Comparison of ENCODE assay signal across 10 cellular contexts in genomic region chr17:65495255-65496060, GRCh38.
DNase-seq lines count a peak whose midpoint lies in the region; ATAC-seq and TF ChIP-seq lines count a peak whose summit lies in the region.
"Had no signal": no experiment of that assay in that cellular context is flagged by ENCODE, and none has a peak within 500 bp of the region (broad histone marks: within the 10 kb centered on the region; RNA-seq: fewer than 3 reads in every experiment).

No MANE protein-coding gene starts in this region.

- no peaks in the 10 kb centered on the region for H3K27me3 ChIP-seq in HCT116 (ENCODE audit: insufficient read depth, low read length)

- peak overlapping the region; percentile 27; the same call in 1 of the 2 replicates for H3K27ac ChIP-seq in HCT116 (ENCODE audit: low read depth, low read length)

- no peak overlapping the region for H3K27ac Mint-ChIP-seq in chondrocyte (ENCODE audit: unreplicated experiment)
- H3K27ac Mint-ChIP-seq in neural crest cell (ENCODE audit: unreplicated experiment): no peak overlapping the region

- H3K4me2 ChIP-seq in HCT116 (ENCODE audit: low read length): peak overlapping the region; percentile 72

- intact Hi-C loops in HCT116 (cut with micrococcal nuclease): no loop called here

- no TSS peak for BruUV-seq in HCT116 (replicated peaks; lab: Mats Ljungman, UMichigan)

- H4K20me1 ChIP-seq in HCT116 (ENCODE audit: insufficient read depth): no peaks in the 10 kb centered on the region

- H3K9me3 Mint-ChIP-seq in chondrocyte (ENCODE audit: low read depth) (no peaks in the 10 kb centered on the region), neural crest cell (no peaks in the 10 kb centered on the region)

- DNase-seq in HCT116 (ENCODE audit: low read depth, low spot score): peak; percentile 13
- peak; percentile 60 for DNase-seq in NCI-H2171 treated with DMSO at 0.1 percent for 48 hours (lab: John Stamatoyannopoulos, UW)
- DNase-seq in chondrocyte (ENCODE audit: low spot score): no peak
- DNase-seq in neural crest cell (ENCODE audit: low read depth, low spot score): no peak
- no peak for DNase-seq in RKO (ENCODE audit: low spot score)
- DNase-seq in T1000 (lab: John Stamatoyannopoulos, UW): no peak
- DNase-seq: occipital lobe, Right ventricle myocardium superior had no signal

- no peaks in the 10 kb centered on the region for H3K36me3 ChIP-seq in HCT116 (ENCODE audit: control insufficient read depth in 1 of 2, insufficient read depth in 2 of 2, low read length in 2 of 2)

- H3K27me3 Mint-ChIP-seq in chondrocyte (ENCODE audit: low read depth) (peaks cover 16% of the 10 kb centered on the region), neural crest cell (ENCODE audit: low read depth) (no peaks in the 10 kb centered on the region)

- TF ChIP-seq CTCF in HCT116 (IDR thresholded peaks at IDR 0.05 in 2 of 3, conservative IDR thresholded peaks at IDR 0.05 in 1 of 3; ENCODE audit: borderline replicate concordance in 1 of 3, insufficient read depth in 1 of 3, low read depth in 2 of 3, low read length in 2 of 3) (peak in 1 of 3 experiments; percentile 10; a peak in 1 of 6 replicates), chondrocyte (IDR thresholded peaks at IDR 0.05) (peak; percentile 15), neural crest cell (conservative IDR thresholded peaks at IDR 0.05) (peak; percentile 11)

- TF ChIP-seq POLR2A in HCT116 (IDR thresholded peaks at IDR 0.05; ENCODE audit: borderline replicate concordance, extremely low read depth, insufficient read depth, insufficient read length): no peak

- no peaks in the 10 kb centered on the region for H3K79me2 ChIP-seq in HCT116 (ENCODE audit: insufficient read depth, low read length)

- H3K4me3 Mint-ChIP-seq in chondrocyte (ENCODE audit: unreplicated experiment): no peak overlapping the region
- peak overlapping the region; percentile 33 for H3K4me3 Mint-ChIP-seq in neural crest cell

- peaks cover 14 to 23% of the 10 kb centered on the region in 2 experiments for H3K4me1 ChIP-seq in HCT116 (ENCODE audit: control insufficient read depth in 1 of 2, insufficient read depth in 2 of 2, low read length in 2 of 2)

- ATAC-seq in HCT116 (peak; percentile 82), HG03460 (IDR thresholded peaks at IDR 0.05; ENCODE audit: unreplicated experiment) (no peak), GM21786 (IDR thresholded peaks at IDR 0.05; ENCODE audit: unreplicated experiment) (no peak)

- peak overlapping the region; percentile 87 for H2AFZ ChIP-seq in HCT116 (ENCODE audit: low read depth, low read length, poor library complexity, severe bottlenecking)

- RAD21 ChIA-PET in HCT116 (lab: Charles Lee; ENCODE audit: low non-redundant PET in 1 of 2, low total read pairs in 2 of 2, uncharacterized antibody in 2 of 2, unreplicated experiment in 2 of 2): interaction anchor here in 1 of 2 experiments (0.7 kb wide), 1 partner anchor 72 kb away, joined by 5 read pairs; no protein-coding TSS in a partner anchor

- peak; percentile 21; the same call in 1 of the 2 replicates for TF ChIP-seq RAD21 in HCT116 (IDR thresholded peaks at IDR 0.05; ENCODE audit: low read depth)

- H3K9me3 ChIP-seq in HCT116 (ENCODE audit: control insufficient read depth in 1 of 2, insufficient read depth in 1 of 2, low read depth in 1 of 2, low read length in 2 of 2): no peaks in the 10 kb centered on the region

- peak overlapping the region; percentile 4 to 27 for H3K4me3 ChIP-seq in HCT116 (replicated peaks in 1 of 2; ENCODE audit: low read depth in 1 of 2, low read length in 2 of 2)

- POLR2A ChIA-PET in HCT116 (lab: Charles Lee): interaction anchor here (0.7 kb wide), 1 partner anchor 51 kb away, joined by 3 read pairs; no protein-coding TSS in a partner anchor

- H3K4me1 Mint-ChIP-seq in chondrocyte (ENCODE audit: low read depth) (peaks cover 9% of the 10 kb centered on the region), neural crest cell (peaks cover 56% of the 10 kb centered on the region)

- H3K36me3 Mint-ChIP-seq in chondrocyte (ENCODE audit: low read depth) (no peaks in the 10 kb centered on the region), neural crest cell (ENCODE audit: low read depth) (no peaks in the 10 kb centered on the region)

- CTCF ChIA-PET in HCT116 (lab: Charles Lee): interaction anchor here (0.6 to 1.0 kb wide), 2 partner anchors 76 to 264 kb away, joined by 3 to 4 read pairs; no protein-coding TSS in a partner anchor

- no peak overlapping the region for H3K9ac ChIP-seq in HCT116 (ENCODE audit: low read length)

- 0 out of 2 replicates have a peak, but pooled peaks cover 6% of the 10 kb centered on the region for H3K9me2 ChIP-seq in HCT116 (ENCODE audit: insufficient read depth)

TF ChIP-seq in HCT116, 20 proteins besides CTCF, POLR2A, EP300 and RAD21:
- TF ChIP-seq TCF7L2 (IDR thresholded peaks at IDR 0.05; ENCODE audit: borderline replicate concordance, extremely low read depth, insufficient read depth, insufficient read length): peak; percentile 76
- TF ChIP-seq CBX3 (IDR thresholded peaks at IDR 0.05; ENCODE audit: low read depth): no peak
- no peak for TF ChIP-seq SRF (IDR thresholded peaks at IDR 0.05; ENCODE audit: low read depth)
- TF ChIP-seq JUND (IDR thresholded peaks at IDR 0.05): no peak

Comparison
In these comparisons a context has a peak if more than half of its experiments do, and no peak if none do; other contexts are left out.
1. DNase-seq: peak in HCT116 (single experiment) and NCI-H2171 treated with DMSO at 0.1 percent for 48 hours (single experiment); none in chondrocyte (single experiment), neural crest cell (single experiment), RKO (single experiment) and T1000 (single experiment).